8 cellular contexts compared by ENCODE assay signal in the genomic region with DNA sequence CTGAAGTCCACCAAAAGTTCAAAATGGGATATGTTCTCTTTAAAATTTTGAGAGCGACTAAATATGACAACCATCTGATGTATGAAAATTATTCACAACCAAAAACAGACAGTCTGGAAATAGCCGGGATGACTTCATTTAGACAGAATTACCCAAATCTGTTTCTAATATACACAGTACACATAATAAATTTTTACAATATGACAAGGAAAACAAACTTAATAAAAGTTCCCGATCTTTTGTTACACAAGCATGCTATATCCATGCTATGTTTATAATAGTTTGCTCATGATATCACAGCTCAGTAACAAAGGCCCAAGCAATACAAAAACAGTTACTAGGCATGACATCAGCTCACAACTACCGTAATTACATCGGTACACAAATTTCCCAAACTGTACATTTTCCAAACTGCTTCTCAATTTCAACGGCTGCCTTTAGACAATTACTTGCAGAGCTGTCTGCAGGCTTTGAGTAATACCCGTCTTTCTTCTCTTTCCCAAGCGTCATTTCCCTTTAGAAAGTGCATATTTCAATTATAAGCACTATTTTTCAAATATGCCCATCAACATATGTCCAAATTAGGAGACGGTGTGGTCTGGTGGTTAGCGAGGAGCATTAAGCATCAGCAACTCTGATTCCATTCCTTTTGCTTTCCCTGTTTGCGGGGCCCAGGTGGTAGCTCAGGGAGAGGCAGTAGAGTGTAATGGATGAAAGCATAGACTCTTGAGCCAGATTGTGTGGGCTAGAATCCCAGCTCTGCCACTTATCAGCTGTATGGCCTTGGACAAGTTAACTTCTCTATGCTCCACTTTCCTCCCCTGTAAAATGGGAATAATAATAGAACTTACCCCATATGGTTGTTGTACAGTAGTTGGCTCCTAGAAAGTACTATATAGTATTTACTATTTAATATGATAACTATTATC.
A peak's percentile ranks its signal among the peaks of the same experiment; 100 is the strongest.
DNase-seq lines count a peak whose midpoint lies in the region; ATAC-seq, FAIRE-seq and TF ChIP-seq lines count a peak whose summit lies in the region.

No MANE protein-coding gene starts in this region.

- H3K36me3 Mint-ChIP-seq in stimulated activated memory B cell treated with anti-CD40 and anti-IgM and Interleukin-4, amounts not matched to agents 10 μg/mL and 1 μg/mL and 100 μg/mL, for 72 hours: peaks cover 46% of the 10 kb centered on the region

- peak; percentile 91 for DNase-seq in HFF-Myc (ENCODE audit: extremely low read depth, low read depth)
- peak; percentile 91 for DNase-seq in fibroblast of villous mesenchyme (ENCODE audit: low read depth)
- DNase-seq in activated gamma-delta T cell (lab: John Stamatoyannopoulos, UW): no peak
- DNase-seq in AML-193 (lab: John Stamatoyannopoulos, UW): no peak
- DNase-seq in GM12892 (ENCODE audit: insufficient read length): no peak

- H3K9me3 Mint-ChIP-seq in stimulated activated memory B cell treated with anti-CD40 and anti-IgM and Interleukin-4, amounts not matched to agents 10 μg/mL and 1 μg/mL and 100 μg/mL, for 72 hours: no peaks in the 10 kb centered on the region

- peak; percentile 85 for ATAC-seq in SK-N-SH treated with all-trans-retinoic acid at 6 μM for 48 hours
- no peak for ATAC-seq in stimulated activated memory B cell treated with anti-CD40 and anti-IgM and Interleukin-4, amounts not matched to agents 10 μg/mL and 1 μg/mL and 100 μg/mL, for 72 hours
- no peak for ATAC-seq in HG02588 (IDR thresholded peaks at IDR 0.05; ENCODE audit: unreplicated experiment)

- H3K4me1 Mint-ChIP-seq in stimulated activated memory B cell treated with anti-CD40 and anti-IgM and Interleukin-4, amounts not matched to agents 10 μg/mL and 1 μg/mL and 100 μg/mL, for 72 hours: peaks cover 72% of the 10 kb centered on the region

- H3K27ac Mint-ChIP-seq in stimulated activated memory B cell treated with anti-CD40 and anti-IgM and Interleukin-4, amounts not matched to agents 10 μg/mL and 1 μg/mL and 100 μg/mL, for 72 hours: peak overlapping the region; percentile 87

- no peak for FAIRE-seq in GM12892 (lab: Jason Lieb, UNC)

- no peaks in the 10 kb centered on the region for H3K27me3 Mint-ChIP-seq in stimulated activated memory B cell treated with anti-CD40 and anti-IgM and Interleukin-4, amounts not matched to agents 10 μg/mL and 1 μg/mL and 100 μg/mL, for 72 hours

- TF ChIP-seq POLR2A in GM12892 (IDR thresholded peaks at IDR 0.05; ENCODE audit: low read depth, low read length): no peak

- no peak for TF ChIP-seq CTCF in HFF-Myc (IDR thresholded peaks at IDR 0.05; ENCODE audit: low read depth, low read length, missing control alignments)
- TF ChIP-seq CTCF in fibroblast of villous mesenchyme (IDR thresholded peaks at IDR 0.05; ENCODE audit: insufficient read depth, low read depth, low read length): no peak

- H3K4me3 Mint-ChIP-seq in stimulated activated memory B cell treated with anti-CD40 and anti-IgM and Interleukin-4, amounts not matched to agents 10 μg/mL and 1 μg/mL and 100 μg/mL, for 72 hours: peak overlapping the region; percentile 73

- no peak overlapping the region for H3K4me3 ChIP-seq in HFF-Myc (replicated peaks; ENCODE audit: low read depth, low read length)
- H3K4me3 ChIP-seq in fibroblast of villous mesenchyme (ENCODE audit: low read depth, low read length): no peak overlapping the region

TF ChIP-seq in SK-N-SH treated with all-trans-retinoic acid at 6 μM for 48 hours, 23 proteins besides CTCF, POLR2A, EP300 and RAD21 (continues in another document):
- TF ChIP-seq GLIS3 (CRISPR knock-in tag; IDR thresholded peaks at IDR 0.05): no peak; the same call in 1 of the 2 replicates
- TF ChIP-seq ZNF70 (CRISPR knock-in tag; IDR thresholded peaks at IDR 0.05): no peak
- TF ChIP-seq RARB (CRISPR knock-in tag; IDR thresholded peaks at IDR 0.05): no peak
- 0 out of 2 replicates have a peak, but pooled peaks have one; percentile 72 for TF ChIP-seq CSDC2 (CRISPR knock-in tag; IDR thresholded peaks at IDR 0.05)
- TF ChIP-seq OSR1 (CRISPR knock-in tag; IDR thresholded peaks at IDR 0.05): no peak
- no peak for TF ChIP-seq BACH2 (CRISPR knock-in tag; IDR thresholded peaks at IDR 0.05; ENCODE audit: borderline replicate concordance)
- TF ChIP-seq, protein P1, sequence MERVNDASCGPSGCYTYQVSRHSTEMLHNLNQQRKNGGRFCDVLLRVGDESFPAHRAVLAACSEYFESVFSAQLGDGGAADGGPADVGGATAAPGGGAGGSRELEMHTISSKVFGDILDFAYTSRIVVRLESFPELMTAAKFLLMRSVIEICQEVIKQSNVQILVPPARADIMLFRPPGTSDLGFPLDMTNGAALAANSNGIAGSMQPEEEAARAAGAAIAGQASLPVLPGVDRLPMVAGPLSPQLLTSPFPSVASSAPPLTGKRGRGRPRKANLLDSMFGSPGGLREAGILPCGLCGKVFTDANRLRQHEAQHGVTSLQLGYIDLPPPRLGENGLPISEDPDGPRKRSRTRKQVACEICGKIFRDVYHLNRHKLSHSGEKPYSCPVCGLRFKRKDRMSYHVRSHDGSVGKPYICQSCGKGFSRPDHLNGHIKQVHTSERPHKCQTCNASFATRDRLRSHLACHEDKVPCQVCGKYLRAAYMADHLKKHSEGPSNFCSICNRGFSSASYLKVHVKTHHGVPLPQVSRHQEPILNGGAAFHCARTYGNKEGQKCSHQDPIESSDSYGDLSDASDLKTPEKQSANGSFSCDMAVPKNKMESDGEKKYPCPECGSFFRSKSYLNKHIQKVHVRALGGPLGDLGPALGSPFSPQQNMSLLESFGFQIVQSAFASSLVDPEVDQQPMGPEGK (CRISPR knock-in tag; IDR thresholded peaks at IDR 0.05; ENCODE audit: borderline replicate concordance): no peak
- peak; percentile 86 for TF ChIP-seq ISL1 (CRISPR knock-in tag; IDR thresholded peaks at IDR 0.05)
- no peak for TF ChIP-seq ESRRG (CRISPR knock-in tag; IDR thresholded peaks at IDR 0.05)
- no peak for TF ChIP-seq PPARA (CRISPR knock-in tag; IDR thresholded peaks at IDR 0.05; ENCODE audit: borderline replicate concordance)
- TF ChIP-seq TOX (CRISPR knock-in tag; IDR thresholded peaks at IDR 0.05; ENCODE audit: borderline replicate concordance): no peak
- peak; percentile 60; the same call in 1 of the 2 replicates for TF ChIP-seq TSHZ2 (CRISPR knock-in tag; IDR thresholded peaks at IDR 0.05)
- TF ChIP-seq, protein P2, sequence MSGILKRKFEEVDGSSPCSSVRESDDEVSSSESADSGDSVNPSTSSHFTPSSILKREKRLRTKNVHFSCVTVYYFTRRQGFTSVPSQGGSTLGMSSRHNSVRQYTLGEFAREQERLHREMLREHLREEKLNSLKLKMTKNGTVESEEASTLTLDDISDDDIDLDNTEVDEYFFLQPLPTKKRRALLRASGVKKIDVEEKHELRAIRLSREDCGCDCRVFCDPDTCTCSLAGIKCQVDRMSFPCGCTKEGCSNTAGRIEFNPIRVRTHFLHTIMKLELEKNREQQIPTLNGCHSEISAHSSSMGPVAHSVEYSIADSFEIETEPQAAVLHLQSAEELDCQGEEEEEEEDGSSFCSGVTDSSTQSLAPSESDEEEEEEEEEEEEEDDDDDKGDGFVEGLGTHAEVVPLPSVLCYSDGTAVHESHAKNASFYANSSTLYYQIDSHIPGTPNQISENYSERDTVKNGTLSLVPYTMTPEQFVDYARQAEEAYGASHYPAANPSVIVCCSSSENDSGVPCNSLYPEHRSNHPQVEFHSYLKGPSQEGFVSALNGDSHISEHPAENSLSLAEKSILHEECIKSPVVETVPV (CRISPR knock-in tag; IDR thresholded peaks at IDR 0.05): peak; percentile 49; the same call in 1 of the 2 replicates
- TF ChIP-seq ARNTL (CRISPR knock-in tag; IDR thresholded peaks at IDR 0.05; ENCODE audit: borderline replicate concordance, low read depth): no peak
- TF ChIP-seq SNAI2 (CRISPR knock-in tag; IDR thresholded peaks at IDR 0.05): no peak
- TF ChIP-seq POU6F1 (CRISPR knock-in tag; IDR thresholded peaks at IDR 0.05; ENCODE audit: borderline replicate concordance, low read depth): no peak

Comparison
In these comparisons a context has a peak if more than half of its experiments do, and no peak if none do; other contexts are left out.
1. DNase-seq: peak in HFF-Myc (single experiment) and fibroblast of villous mesenchyme (single experiment); none in activated gamma-delta T cell (single experiment), AML-193 (0 of 2) and GM12892 (single experiment).